In genomic region chr17:38571833-38572274, GRCh38 we compare ENCODE assay signal across 14 cellular contexts. TPM values are rescaled to one million over a fixed set of nuclear protein-coding genes. Genes with fewer than 3 reads are reported as not detected.
DNase-seq lines count a peak whose midpoint lies in the region; ATAC-seq, FAIRE-seq and TF ChIP-seq lines count a peak whose summit lies in the region.
"Had no signal": no experiment of that assay in that cellular context is flagged by ENCODE, and none has a peak within 500 bp of the region (broad histone marks: within the 10 kb centered on the region; RNA-seq: fewer than 3 reads in every experiment).

No MANE protein-coding gene starts in this region.

- H3K4me1 ChIP-seq in HepG2 (ENCODE audit: insufficient read depth, low read length) = peaks cover 7% of the 10 kb centered on the region
- H3K4me1 ChIP-seq in right lobe of liver = peaks cover 0 to 4% (median 0%) of the 10 kb centered on the region in 4 donors
- peaks cover 6% of the 10 kb centered on the region for H3K4me1 ChIP-seq in OCI-LY7 (ENCODE audit: insufficient read depth, low read length, poor library complexity, severe bottlenecking)

- no peak overlapping the region for H3K9ac ChIP-seq in HepG2 (ENCODE audit: insufficient read depth, low read depth, low read length)

- H3K27me3 Mint-ChIP-seq in activated CD4-positive, alpha-beta T cell treated with anti-CD3 and anti-CD28 coated beads, Interleukin-2, amount 10 ng/mL, durations not matched to agents 7 days and 5 days = peaks cover 77% of the 10 kb centered on the region

- DNase-seq in HepG2 (ENCODE audit: low spot score) (no peak), right lobe of liver (no peak), OCI-LY7 (ENCODE audit: low spot score) (no peak), iPS-NIHi11 (ENCODE audit: low spot score) (peak; percentile 77), occipital lobe (lab: John Stamatoyannopoulos, UW) (no peak), NCI-H128 (lab: John Stamatoyannopoulos, UW; ENCODE audit: unreplicated experiment) (no peak)
- no peak for DNase-seq in activated CD4-positive, alpha-beta T cell treated with anti-CD3 and anti-CD28 coated beads, Interleukin-2, amount 10 ng/mL, durations not matched to agents 7 days and 5 days
- DNase-seq: activated gamma-delta T cell, COR-L47, thyroid gland had no signal

- intact Hi-C loops in HepG2 (cut with micrococcal nuclease; ENCODE audit: unreplicated experiment) (no loop called here), right lobe of liver (cut with DNase I) (no loop called here), OCI-LY7 (cut with micrococcal nuclease; ENCODE audit: unreplicated experiment) (no loop called here)

- peaks cover 24% of the 10 kb centered on the region; the same call in 1 of the 2 replicates for H4K20me1 ChIP-seq in HepG2 (ENCODE audit: insufficient read depth, low read length)
- no peaks in the 10 kb centered on the region for H4K20me1 ChIP-seq in OCI-LY7 (ENCODE audit: insufficient read depth, low read length)

- H3K79me2 ChIP-seq in HepG2 (ENCODE audit: insufficient read depth, low read length) (no peaks in the 10 kb centered on the region), OCI-LY7 (ENCODE audit: insufficient read depth, low read depth, low read length) (no peaks in the 10 kb centered on the region)

- no peaks in the 10 kb centered on the region for H3K9me2 ChIP-seq in OCI-LY7 (ENCODE audit: insufficient read depth, low read length)

- H3K4me3 Mint-ChIP-seq in activated CD4-positive, alpha-beta T cell treated with anti-CD3 and anti-CD28 coated beads, Interleukin-2, amount 10 ng/mL, durations not matched to agents 7 days and 5 days = no peak overlapping the region

- H2AFZ ChIP-seq in HepG2 (ENCODE audit: low read length) = no peak overlapping the region
- no peak overlapping the region for H2AFZ ChIP-seq in OCI-LY7 (ENCODE audit: low read length)

- no peaks in the 10 kb centered on the region for H3K36me3 ChIP-seq in HepG2 (replicated peaks in 1 of 2; ENCODE audit: control insufficient read depth in 1 of 2, insufficient read depth in 2 of 2, low read length in 2 of 2)
- no peaks in the 10 kb centered on the region for H3K36me3 ChIP-seq in right lobe of liver
- H3K36me3 ChIP-seq in OCI-LY7 (ENCODE audit: insufficient read depth, low read length) = no peaks in the 10 kb centered on the region
- H3K36me3 ChIP-seq: left lung, thyroid gland had no signal

- TF ChIP-seq RAD21 in HepG2 (CRISPR knock-in tag; IDR thresholded peaks at IDR 0.05) = no peak

- H3K4me3 ChIP-seq in HepG2 (replicated peaks in 1 of 3; ENCODE audit: insufficient read depth in 1 of 3, low read depth in 2 of 3, low read length in 3 of 3) = no peak overlapping the region; a peak in 1 of 6 replicates
- H3K4me3 ChIP-seq in right lobe of liver = no peak overlapping the region
- H3K4me3 ChIP-seq in OCI-LY7 (ENCODE audit: low read depth, low read length, poor library complexity, severe bottlenecking) = no peak overlapping the region
- H3K4me3 ChIP-seq: left lung, thyroid gland had no signal

- no peaks in the 10 kb centered on the region for H3K9me3 Mint-ChIP-seq in activated CD4-positive, alpha-beta T cell treated with anti-CD3 and anti-CD28 coated beads, Interleukin-2, amount 10 ng/mL, durations not matched to agents 7 days and 5 days

- in situ Hi-C loops in HepG2 (cut with HindIII; ENCODE audit: extremely low pct_ligation_motif_present, low pct_unique_long_range_greater_than_20kb) = no loop called here

- H3K4me1 Mint-ChIP-seq in activated CD4-positive, alpha-beta T cell treated with anti-CD3 and anti-CD28 coated beads, Interleukin-2, amount 10 ng/mL, durations not matched to agents 7 days and 5 days = peaks cover 1% of the 10 kb centered on the region

- POLR2A ChIA-PET in HepG2 (lab: Yijun Ruan, JAX) = no interaction called here
- POLR2A ChIA-PET in OCI-LY7 (lab: Charles Lee) = interaction anchor here (0.8 kb wide), 1 partner anchor 14 kb away, joined by 3 read pairs; no protein-coding TSS in a partner anchor
- POLR2A ChIA-PET in activated CD4-positive, alpha-beta T cell treated with anti-CD3 and anti-CD28 coated beads, Interleukin-2, amount 10 ng/mL, durations not matched to agents 7 days and 5 days (lab: Charles Lee) = no interaction called here

- FAIRE-seq in HepG2 (lab: Jason Lieb, UNC) = no peak
- FAIRE-seq: colon had no signal

- TF ChIP-seq EP300 in HepG2 (IDR thresholded peaks at IDR 0.05; ENCODE audit: low read depth in 2 of 2, low read length in 2 of 2) = no peak
- no peak for TF ChIP-seq EP300 in HepG2 (CRISPR knock-in tag; IDR thresholded peaks at IDR 0.05; ENCODE audit: borderline replicate concordance)

- TF ChIP-seq POLR2A in HepG2 (IDR thresholded peaks at IDR 0.05; ENCODE audit: insufficient read depth in 1 of 2, low read depth in 2 of 2, low read length in 2 of 2) = no peak
- no peak for TF ChIP-seq POLR2A in right lobe of liver (IDR thresholded peaks at IDR 0.05)

- H3K4me2 ChIP-seq in HepG2 (ENCODE audit: low read depth, low read length) = no peak overlapping the region
- H3K4me2 ChIP-seq in OCI-LY7 (ENCODE audit: low read length) = peak overlapping the region; percentile 11; the same call in 1 of the 2 replicates

- ATAC-seq in HepG2 (no peak), right lobe of liver (no peak), GM18858 (IDR thresholded peaks at IDR 0.05; ENCODE audit: unreplicated experiment) (no peak)

- H3K27ac Mint-ChIP-seq in activated CD4-positive, alpha-beta T cell treated with anti-CD3 and anti-CD28 coated beads, Interleukin-2, amount 10 ng/mL, durations not matched to agents 7 days and 5 days = no peak overlapping the region

- CTCF ChIA-PET in HepG2 (lab: Yijun Ruan, JAX; ENCODE audit: low intra/inter-chr PET ratio, low total read pairs) (no interaction called here), OCI-LY7 (lab: Charles Lee; ENCODE audit: unreplicated experiment) (no interaction called here)
- CTCF ChIA-PET in activated CD4-positive, alpha-beta T cell treated with anti-CD3 and anti-CD28 coated beads, Interleukin-2, amount 10 ng/mL, durations not matched to agents 7 days and 5 days (lab: Charles Lee) = interaction anchor here (1.2 kb wide), 1 partner anchor 14 kb away, joined by 3 read pairs; no protein-coding TSS in a partner anchor

- TF ChIP-seq CTCF in HepG2 (CRISPR knock-in tag; IDR thresholded peaks at IDR 0.05) (no peak), right lobe of liver (IDR thresholded peaks at IDR 0.05) (no peak), OCI-LY7 (conservative IDR thresholded peaks at IDR 0.05; ENCODE audit: low read length) (no peak)

- no peaks in the 10 kb centered on the region for H3K9me3 ChIP-seq in HepG2 (ENCODE audit: low read length)
- no peaks in the 10 kb centered on the region for H3K9me3 ChIP-seq in right lobe of liver
- no peaks in the 10 kb centered on the region for H3K9me3 ChIP-seq in OCI-LY7 (ENCODE audit: low read length)
- H3K9me3 ChIP-seq: left lung, thyroid gland had no signal

- H3K27me3 ChIP-seq in HepG2 (ENCODE audit: control insufficient read depth in 1 of 2, insufficient read depth in 2 of 2, low read length in 2 of 2) (peaks cover 17 to 78% of the 10 kb centered on the region in 2 experiments; a peak in 4 of 5 replicates), right lobe of liver (no peaks in the 10 kb centered on the region)

- no TSS peak for BruUV-seq in HepG2 (replicated peaks; lab: Mats Ljungman, UMichigan)
- BruUV-seq in OCI-LY7 (replicated peaks; lab: Mats Ljungman, UMichigan) = no TSS peak

- no peaks in the 10 kb centered on the region for H3K36me3 Mint-ChIP-seq in activated CD4-positive, alpha-beta T cell treated with anti-CD3 and anti-CD28 coated beads, Interleukin-2, amount 10 ng/mL, durations not matched to agents 7 days and 5 days (ENCODE audit: low read depth)

- WGBS in HepG2 (ENCODE audit: low lambda C conversion rate) = 23% methylated on average over 10 of the region's 12 CpGs
- 30% methylated on average over 3 of the region's 12 CpGs for WGBS in right lobe of liver (ENCODE audit: insufficient coverage, low coverage, low lambda C conversion rate, missing lambda C conversion rate)

- H3K27ac ChIP-seq in HepG2 (ENCODE audit: extremely low read length, insufficient read depth, low read length) (no peak overlapping the region), right lobe of liver (no peak overlapping the region), OCI-LY7 (ENCODE audit: low read depth, low read length, poor library complexity, severe bottlenecking) (no peak overlapping the region)
- H3K27ac ChIP-seq: left lung, thyroid gland had no signal

TF ChIP-seq in HepG2, 621 proteins besides CTCF, POLR2A, EP300 and RAD21 (continues in another document):
- TF ChIP-seq EZH2 (conservative IDR thresholded peaks at IDR 0.05; ENCODE audit: low read depth, low read length) = 0 out of 2 replicates have a peak, but pooled peaks have one; percentile 42
- TF ChIP-seq ZNF652 (CRISPR knock-in tag; IDR thresholded peaks at IDR 0.05; ENCODE audit: borderline replicate concordance, low read depth) = peak; percentile 74

RNA-seq across cellular contexts. Expression of gene SRCIN1, which starts 33.9 kb away (rescaled TPM):
- total RNA-seq in HepG2 (2016; rRNA removed; fragmentation: Illumina TruSeq; extraction: Trizol) = 0.90 and 1.2 TPM in 2 replicates
- 0.26 and 0.30 TPM in 2 replicates for total RNA-seq in HepG2 (2016; cell fraction: cytosol; rRNA removed; fragmentation: Illumina TruSeq; extraction: Trizol; ENCODE audit: low read depth)
- 0.76 and 1.4 TPM in 2 replicates for total RNA-seq in HepG2 (2016; cell fraction: insoluble cytoplasmic fraction; rRNA removed; fragmentation: Illumina TruSeq; extraction: Trizol)
- total RNA-seq in HepG2 (2016; cell fraction: membrane; rRNA removed; fragmentation: Illumina TruSeq; extraction: Trizol) = 0.43 and 1.00 TPM in 2 replicates
- 2.5 and 3.1 TPM in 2 replicates for total RNA-seq in HepG2 (2016; cell fraction: nucleus; rRNA removed; fragmentation: Illumina TruSeq; extraction: Trizol)
- 9.6 and 19.8 TPM in 2 replicates for polyA plus RNA-seq in HepG2 (2011; rRNA removed)
- polyA plus RNA-seq in HepG2 (2011; cell fraction: cytosol; rRNA removed) = 2.9 and 4.8 TPM in 2 replicates
- 128 and 143 TPM in 2 replicates for polyA plus RNA-seq in HepG2 (2011; cell fraction: nucleus; rRNA removed)
- 9.9 and 11.0 TPM in 2 replicates for polyA plus RNA-seq in HepG2 (2012)
- 0.26 and 0.32 TPM in 2 replicates for polyA plus RNA-seq in HepG2 (2016; cell fraction: cytosol; fragmentation: Illumina TruSeq; extraction: Trizol; ENCODE audit: low read depth)
- 1.0 and 2.4 TPM in 2 replicates for polyA plus RNA-seq in HepG2 (2016; cell fraction: insoluble cytoplasmic fraction; fragmentation: Illumina TruSeq; extraction: Trizol; ENCODE audit: low read depth)
- 0.64 and 0.68 TPM in 2 replicates for polyA plus RNA-seq in HepG2 (2016; cell fraction: membrane; fragmentation: Illumina TruSeq; extraction: Trizol; ENCODE audit: low read depth)
- polyA plus RNA-seq in HepG2 (2016; cell fraction: nucleus; fragmentation: Illumina TruSeq; extraction: Trizol; ENCODE audit: insufficient read depth, low read depth) = 13.9 and 14.2 TPM in 2 replicates
- 2.4 and 22.5 TPM in 2 replicates for polyA minus RNA-seq in HepG2 (2011; rRNA and poly(A)+ RNA removed; ENCODE audit: low replicate concordance)
- 5.7 and 10.1 TPM in 2 replicates for polyA minus RNA-seq in HepG2 (2011; cell fraction: cytosol; rRNA and poly(A)+ RNA removed)
- polyA minus RNA-seq in HepG2 (2011; cell fraction: nucleus; rRNA and poly(A)+ RNA removed) = 22.4 and 24.7 TPM in 2 replicates
- 10 to 100 TPM in 4 of 6 experiments, 1 to 10 TPM in 2; 5.6 to 17.6 (median 11.5) TPM for total RNA-seq in right lobe of liver
- total RNA-seq in OCI-LY7 (2014; rRNA removed; shearing (Covaris generic)) = 0.15 and 1.5 TPM in 2 replicates
- total RNA-seq in OCI-LY7 (2022) = 4.6 and 4.9 TPM in 2 replicates
- total RNA-seq in activated CD4-positive, alpha-beta T cell treated with anti-CD3 and anti-CD28 coated beads, Interleukin-2, amount 10 ng/mL, durations not matched to agents 7 days and 5 days = under 1 TPM in 1 of 2 experiments, not detected in 1; 0.06 TPM
- 24.5 TPM for total RNA-seq in occipital lobe
- total RNA-seq: RPMI7951 had no signal
